8 cellular contexts compared by ENCODE assay signal in the genomic region with DNA sequence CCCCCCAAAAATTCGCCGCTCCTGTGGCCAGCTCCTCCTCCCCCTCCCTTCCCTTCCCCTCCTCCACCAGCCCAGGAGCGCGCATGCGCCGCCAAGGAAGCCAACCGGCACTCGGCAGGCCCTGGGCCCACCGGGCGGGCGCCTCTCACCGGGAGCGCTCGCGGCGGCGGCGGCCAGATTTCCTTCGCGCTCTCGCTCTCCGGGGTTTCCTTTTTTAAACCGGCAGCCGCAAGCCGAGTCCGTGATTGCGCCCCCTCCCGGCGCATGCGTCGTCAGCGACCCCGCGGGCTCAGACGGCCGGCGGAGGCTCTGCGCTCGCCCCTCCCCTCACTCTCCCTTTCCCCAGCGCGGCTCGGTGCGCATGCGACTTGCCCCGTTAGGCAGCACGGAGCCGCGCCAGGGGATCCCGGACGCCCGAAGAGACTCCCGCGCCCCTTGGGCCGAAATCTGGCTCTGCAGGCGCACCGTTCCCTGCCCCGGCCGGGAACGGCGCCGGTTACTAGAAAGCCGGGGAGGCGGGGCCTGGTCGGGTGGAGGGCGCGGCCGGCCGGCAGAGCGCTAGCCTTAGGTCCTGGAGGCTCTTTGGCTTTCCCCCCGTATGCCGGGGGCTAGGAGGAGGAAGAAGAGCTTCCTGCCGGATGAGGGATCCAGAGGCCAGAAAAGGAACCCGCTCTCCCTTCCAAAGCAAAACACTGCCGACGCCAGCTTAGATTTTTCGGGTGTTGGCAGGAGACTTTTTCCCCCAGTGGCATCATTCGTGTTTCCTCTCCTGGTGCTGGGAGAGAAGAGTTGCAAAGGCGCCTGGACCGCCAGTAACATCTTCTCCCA. TPM values are rescaled to one million over a fixed set of nuclear protein-coding genes. Genes with fewer than 3 reads are reported as not detected.
A peak's percentile ranks its signal among the peaks of the same experiment; 100 is the strongest.
DNase-seq lines count a peak whose midpoint lies in the region; ATAC-seq and TF ChIP-seq lines count a peak whose summit lies in the region.

Gene CLOCK (minus strand): TSS at position 277 of the 828 bp plus-strand sequence. CDS start 64,124 bp downstream, outside the sequence.

- TF ChIP-seq CTCF in activated B cell treated with CpG ODN at 0.5 μM for 24 hours (IDR thresholded peaks at IDR 0.05) = no peak
- TF ChIP-seq CTCF in cardiac fibroblast (IDR thresholded peaks at IDR 0.05; ENCODE audit: low read depth, low read length) = peak; percentile 37

- H3K9me3 Mint-ChIP-seq in activated B cell treated with CpG ODN at 0.5 μM for 24 hours = no peaks in the 10 kb centered on the region

- peaks cover 6% of the 10 kb centered on the region for H3K27me3 Mint-ChIP-seq in activated B cell treated with CpG ODN at 0.5 μM for 24 hours

- CTCF ChIA-PET in activated B cell treated with CpG ODN at 0.5 μM for 24 hours (lab: Charles Lee) = interaction anchor here (0.9 to 1.6 kb wide), 2 partner anchors 21 to 201 kb away, joined by 4 to 5 read pairs; partner anchors contain the start of gene SRD5A3

- intact Hi-C loops in activated B cell treated with CpG ODN at 0.5 μM for 24 hours (cut with micrococcal nuclease) = loop anchor here (1.0 to 10.0 kb wide), 13 partner anchors 15 to 1430 kb away; partner anchors contain the start of genes AASDH, CEP135, EXOC1 and NMU

- ATAC-seq in GM18870 (IDR thresholded peaks at IDR 0.05; ENCODE audit: unreplicated experiment) (peak; percentile 62), HG03108 (IDR thresholded peaks at IDR 0.05; ENCODE audit: unreplicated experiment) (peak; percentile 64), activated B cell treated with CpG ODN at 0.5 μM for 24 hours (ENCODE audit: low read depth) (peak; percentile 76)

- DNase-seq in AG08395 (ENCODE audit: low spot score) (peak; percentile 86), NCI-H2171 treated with DMSO at 0.1 percent for 48 hours (lab: John Stamatoyannopoulos, UW) (peak; percentile 73), activated B cell treated with CpG ODN at 0.5 μM for 24 hours (peak; percentile 88), cardiac fibroblast (ENCODE audit: low read depth in 2 of 2) (peak; percentile 88 to 93), inferior parietal cortex (ENCODE audit: extremely low spot score) (peak; percentile 87)
- peak; percentile 70 to 81 for DNase-seq in stimulated activated CD4-positive, alpha-beta T cell treated with anti-CD3 and anti-CD28 coated beads, Interleukin-12 subunit alpha, Interleukin-12 subunit beta, amount 100 ng/mL, for 24 hours (ENCODE audit: low read depth in 2 of 2)

- H3K36me3 Mint-ChIP-seq in activated B cell treated with CpG ODN at 0.5 μM for 24 hours (ENCODE audit: low read depth) = peaks cover 2% of the 10 kb centered on the region

- H3K27ac Mint-ChIP-seq in activated B cell treated with CpG ODN at 0.5 μM for 24 hours = peak within 1 kb of the TSS; percentile 90

- H3K4me1 Mint-ChIP-seq in activated B cell treated with CpG ODN at 0.5 μM for 24 hours = peaks cover 29% of the 10 kb centered on the region

- H3K4me3 ChIP-seq in cardiac fibroblast (replicated peaks in 1 of 2; ENCODE audit: low read depth in 2 of 2, low read length in 2 of 2) = peak within 1 kb of the TSS; percentile 76 to 78

- peak within 1 kb of the TSS; percentile 92 for H3K4me3 Mint-ChIP-seq in activated B cell treated with CpG ODN at 0.5 μM for 24 hours

- POLR2A ChIA-PET in activated B cell treated with CpG ODN at 0.5 μM for 24 hours (lab: Charles Lee) = interaction anchor here (0.6 to 2.5 kb wide), 14 partner anchors 11 to 1742 kb away, joined by 3 to 35 read pairs (median 6); partner anchors contain the start of genes AASDH, CEP135, EXOC1 and NOA1

RNA-seq across cellular contexts. Expression of gene CLOCK, which starts in this region (rescaled TPM):
- total RNA-seq in activated B cell treated with CpG ODN at 0.5 μM for 24 hours = 10.4 and 12.9 TPM in 2 replicates

Comparison
In these comparisons a context has a peak if more than half of its experiments do, and no peak if none do; other contexts are left out.
1. Peak in every context shown above with its lines: DNase-seq, ATAC-seq and H3K4me3 ChIP-seq.